18 cellular contexts compared by ENCODE assay signal in genomic region chr5:135883441-135883840, GRCh38. TPM values are rescaled to one million over a fixed set of nuclear protein-coding genes. Genes with fewer than 3 reads are reported as not detected.
DNase-seq lines count a peak whose midpoint lies in the region; ATAC-seq, FAIRE-seq and TF ChIP-seq lines count a peak whose summit lies in the region.
"Had no signal": no experiment of that assay in that cellular context is flagged by ENCODE, and none has a peak within 500 bp of the region (broad histone marks: within the 10 kb centered on the region; RNA-seq: fewer than 3 reads in every experiment).

No MANE protein-coding gene starts in this region.

- POLR2A ChIA-PET in HepG2 (lab: Yijun Ruan, JAX) (no interaction called here), PC-9 (lab: Charles Lee; ENCODE audit: unreplicated experiment) (no interaction called here), RWPE1 (lab: Yijun Ruan, JAX; ENCODE audit: low non-redundant PET) (no interaction called here)

- H3K4me2 ChIP-seq in HepG2 (ENCODE audit: low read depth, low read length) (no peak overlapping the region), PC-9 (no peak overlapping the region)
- H3K4me2 ChIP-seq: BLaER1 had no signal

- H3K27me3 ChIP-seq in HepG2 (ENCODE audit: control insufficient read depth in 1 of 2, insufficient read depth in 2 of 2, low read length in 2 of 2) (0 out of 5 replicates have a peak, but pooled peaks cover 0 to 2% of the 10 kb centered on the region in 2 experiments), right lobe of liver (no peaks in the 10 kb centered on the region), PC-9 (ENCODE audit: insufficient read depth, low read depth) (peaks cover 20% of the 10 kb centered on the region)
- H3K27me3 ChIP-seq: BLaER1, pancreas had no signal

- H3F3A ChIP-seq in PC-9 (ENCODE audit: insufficient read depth, low read depth), result no peaks in the 10 kb centered on the region

- H3K27ac ChIP-seq in HepG2 (ENCODE audit: extremely low read length, insufficient read depth, low read length) (no peak overlapping the region), right lobe of liver (no peak overlapping the region), PC-9 (no peak overlapping the region), RWPE1 (no peak overlapping the region)
- H3K27ac ChIP-seq: BLaER1, pancreas had no signal

- in situ Hi-C loops in HepG2 (cut with HindIII; ENCODE audit: extremely low pct_ligation_motif_present, low pct_unique_long_range_greater_than_20kb), result no loop called here
- in situ Hi-C loops in KBM-7 (cut with MboI; ENCODE audit: low pct_unique_long_range_greater_than_20kb, low sequenced_read_pairs), result loop anchor here (10.0 to 25.0 kb wide), 2 partner anchors 191 to 329 kb away; no protein-coding TSS in a partner anchor

- BruUV-seq in HepG2 (replicated peaks; lab: Mats Ljungman, UMichigan), result no TSS peak
- BruUV-seq in PC-9 (replicated peaks; lab: Mats Ljungman, UMichigan), result no TSS peak

- DNase-seq in HepG2 (ENCODE audit: low spot score) (no peak), right lobe of liver (no peak), KBM-7 (peak; percentile 7), cardiac fibroblast (ENCODE audit: low read depth in 2 of 2) (no peak), PC-9 (no peak), RWPE1 (ENCODE audit: low spot score) (no peak)
- DNase-seq in stimulated activated naive CD8-positive, alpha-beta T cell treated with anti-CD3 and anti-CD28 coated beads, Interleukin-15, Interleukin-2, amounts not matched to agents 100 U/mL and 50 U/mL, for 24 hours, result peak; percentile 12
- DNase-seq: amniotic stem cell, hippocampal formation, NCI-H2171, pancreas had no signal

- CTCF ChIA-PET in HepG2 (lab: Yijun Ruan, JAX; ENCODE audit: low intra/inter-chr PET ratio, low total read pairs), result interaction anchor here (0.9 kb wide), 1 partner anchor 329 kb away, joined by 3 read pairs; no protein-coding TSS in a partner anchor
- CTCF ChIA-PET in PC-9 (lab: Charles Lee), result interaction anchor here (0.7 kb wide), 1 partner anchor 306 kb away, joined by 3 read pairs; no protein-coding TSS in a partner anchor
- CTCF ChIA-PET in RWPE1 (lab: Yijun Ruan, JAX), result interaction anchor here (0.7 to 1.4 kb wide), 2 partner anchors 329 to 459 kb away, joined by 4 to 5 read pairs; no protein-coding TSS in a partner anchor

- 0 out of 3 replicates have a peak, but pooled peaks have one; percentile 11 for ATAC-seq in HepG2
- no peak for ATAC-seq in right lobe of liver
- ATAC-seq in stimulated activated naive CD8-positive, alpha-beta T cell treated with anti-CD3 and anti-CD28 coated beads, Interleukin-15, Interleukin-2, amounts not matched to agents 100 U/mL and 50 U/mL, for 24 hours, result no peak
- no peak for ATAC-seq in GM19455 (IDR thresholded peaks at IDR 0.05; ENCODE audit: unreplicated experiment)
- ATAC-seq: pancreas; Right ventricle myocardium inferior; stimulated activated memory B cell treated with anti-CD40 and anti-IgM and Interleukin-4, amounts not matched to agents 10 μg/mL and 1 μg/mL and 100 μg/mL, for 72 hours had no signal

- H3K79me2 ChIP-seq in HepG2 (ENCODE audit: insufficient read depth, low read length), result no peaks in the 10 kb centered on the region
- H3K79me2 ChIP-seq in PC-9 (ENCODE audit: low read depth), result no peaks in the 10 kb centered on the region

- FAIRE-seq in HepG2 (lab: Jason Lieb, UNC), result no peak
- FAIRE-seq: H54, pancreas, TTC549 had no signal

- TF ChIP-seq RAD21 in HepG2 (CRISPR knock-in tag; IDR thresholded peaks at IDR 0.05), result no peak

- no peaks in the 10 kb centered on the region for H4K20me1 ChIP-seq in HepG2 (ENCODE audit: insufficient read depth, low read length)
- no peaks in the 10 kb centered on the region for H4K20me1 ChIP-seq in PC-9 (ENCODE audit: insufficient read depth)
- H4K20me1 ChIP-seq: BLaER1 had no signal

- H3K4me3 ChIP-seq in HepG2 (replicated peaks in 1 of 3; ENCODE audit: insufficient read depth in 1 of 3, low read depth in 2 of 3, low read length in 3 of 3), result no peak overlapping the region
- H3K4me3 ChIP-seq in right lobe of liver, result no peak overlapping the region
- no peak overlapping the region for H3K4me3 ChIP-seq in cardiac fibroblast (replicated peaks in 1 of 2; ENCODE audit: low read depth in 2 of 2, low read length in 2 of 2)
- no peak overlapping the region for H3K4me3 ChIP-seq in PC-9
- H3K4me3 ChIP-seq: BLaER1, pancreas had no signal

- 17% methylated on average over 4 of the region's 4 CpGs for WGBS in HepG2 (ENCODE audit: low lambda C conversion rate)
- 53% methylated on average over 3 of the region's 4 CpGs for WGBS in right lobe of liver (ENCODE audit: insufficient coverage, low coverage, low lambda C conversion rate, missing lambda C conversion rate)

- intact Hi-C loops in HepG2 (cut with micrococcal nuclease; ENCODE audit: unreplicated experiment), result loop anchor here (5.0 kb wide), 1 partner anchor 51 kb away; the partner anchor contains the start of gene SLC25A48
- intact Hi-C loops in right lobe of liver (cut with DNase I), result loop anchor here (5.0 to 10.0 kb wide), 2 partner anchors 329 to 331 kb away; no protein-coding TSS in a partner anchor
- intact Hi-C loops in PC-9 (cut with micrococcal nuclease; ENCODE audit: unreplicated experiment), result no loop called here

- H3K9me3 ChIP-seq in HepG2 (ENCODE audit: low read length) (no peaks in the 10 kb centered on the region), right lobe of liver (no peaks in the 10 kb centered on the region), PC-9 (ENCODE audit: insufficient read depth, low read depth) (no peaks in the 10 kb centered on the region)
- H3K9me3 ChIP-seq: BLaER1, pancreas had no signal

- TF ChIP-seq CTCF in HepG2 (CRISPR knock-in tag; IDR thresholded peaks at IDR 0.05) (peak; percentile 49), right lobe of liver (IDR thresholded peaks at IDR 0.05) (no peak), cardiac fibroblast (IDR thresholded peaks at IDR 0.05; ENCODE audit: low read depth, low read length) (peak; percentile 20), PC-9 (conservative IDR thresholded peaks at IDR 0.05) (no peak), RWPE1 (conservative IDR thresholded peaks at IDR 0.05; ENCODE audit: low read depth) (no peak)

- H3K9ac ChIP-seq in HepG2 (ENCODE audit: insufficient read depth, low read depth, low read length), result no peak overlapping the region
- H3K9ac ChIP-seq: BLaER1 had no signal

- H3K36me3 ChIP-seq in HepG2 (replicated peaks in 1 of 2; ENCODE audit: control insufficient read depth in 1 of 2, insufficient read depth in 2 of 2, low read length in 2 of 2) (no peaks in the 10 kb centered on the region), right lobe of liver (no peaks in the 10 kb centered on the region), PC-9 (ENCODE audit: low read depth) (no peaks in the 10 kb centered on the region)
- H3K36me3 ChIP-seq: BLaER1, pancreas had no signal

- TF ChIP-seq POLR2A in HepG2 (IDR thresholded peaks at IDR 0.05; ENCODE audit: insufficient read depth in 1 of 2, low read depth in 2 of 2, low read length in 2 of 2) (no peak), right lobe of liver (IDR thresholded peaks at IDR 0.05) (no peak)

- no peaks in the 10 kb centered on the region for H3K9me2 ChIP-seq in PC-9 (ENCODE audit: insufficient read depth)

- H3K4me1 ChIP-seq in HepG2 (ENCODE audit: insufficient read depth, low read length), result peaks cover 14% of the 10 kb centered on the region
- H3K4me1 ChIP-seq in right lobe of liver, result no peaks in the 10 kb centered on the region
- peaks cover 19% of the 10 kb centered on the region for H3K4me1 ChIP-seq in PC-9 (replicated peaks; ENCODE audit: insufficient read depth)
- H3K4me1 ChIP-seq: pancreas had no signal

- H2AFZ ChIP-seq in HepG2 (ENCODE audit: low read length) (no peak overlapping the region), PC-9 (no peak overlapping the region)

- TF ChIP-seq EP300 in HepG2 (IDR thresholded peaks at IDR 0.05; ENCODE audit: low read depth in 2 of 2, low read length in 2 of 2), result no peak
- no peak for TF ChIP-seq EP300 in HepG2 (CRISPR knock-in tag; IDR thresholded peaks at IDR 0.05; ENCODE audit: borderline replicate concordance)

RNA-seq across cellular contexts. Expression of gene IL9, which starts 12.2 kb away (rescaled TPM):
- total RNA-seq in HepG2 (2016; rRNA removed; fragmentation: Illumina TruSeq; extraction: Trizol), result not detected in 2 replicates
- total RNA-seq in HepG2 (2016; cell fraction: cytosol; rRNA removed; fragmentation: Illumina TruSeq; extraction: Trizol; ENCODE audit: low read depth), result not detected in 2 replicates
- total RNA-seq in HepG2 (2016; cell fraction: insoluble cytoplasmic fraction; rRNA removed; fragmentation: Illumina TruSeq; extraction: Trizol), result not detected in 2 replicates
- total RNA-seq in HepG2 (2016; cell fraction: membrane; rRNA removed; fragmentation: Illumina TruSeq; extraction: Trizol), result not detected in 2 replicates
- total RNA-seq in HepG2 (2016; cell fraction: nucleus; rRNA removed; fragmentation: Illumina TruSeq; extraction: Trizol), result not detected in 2 replicates
- not detected in 2 replicates for polyA plus RNA-seq in HepG2 (2011; rRNA removed)
- polyA plus RNA-seq in HepG2 (2011; cell fraction: cytosol; rRNA removed), result not detected in 2 replicates
- polyA plus RNA-seq in HepG2 (2011; cell fraction: nucleus; rRNA removed), result not detected in 2 replicates
- not detected in 2 replicates for polyA plus RNA-seq in HepG2 (2012)
- not detected in 2 replicates for polyA plus RNA-seq in HepG2 (2016; cell fraction: cytosol; fragmentation: Illumina TruSeq; extraction: Trizol; ENCODE audit: low read depth)
- not detected in 2 replicates for polyA plus RNA-seq in HepG2 (2016; cell fraction: insoluble cytoplasmic fraction; fragmentation: Illumina TruSeq; extraction: Trizol; ENCODE audit: low read depth)
- polyA plus RNA-seq in HepG2 (2016; cell fraction: membrane; fragmentation: Illumina TruSeq; extraction: Trizol; ENCODE audit: low read depth), result not detected in 2 replicates
- polyA plus RNA-seq in HepG2 (2016; cell fraction: nucleus; fragmentation: Illumina TruSeq; extraction: Trizol; ENCODE audit: insufficient read depth, low read depth), result not detected in 2 replicates
- not detected in 2 replicates for polyA minus RNA-seq in HepG2 (2011; rRNA and poly(A)+ RNA removed; ENCODE audit: low replicate concordance)
- not detected in 2 replicates for polyA minus RNA-seq in HepG2 (2011; cell fraction: cytosol; rRNA and poly(A)+ RNA removed)
- not detected in 2 replicates for polyA minus RNA-seq in HepG2 (2011; cell fraction: nucleus; rRNA and poly(A)+ RNA removed)
- not detected for total RNA-seq in right lobe of liver
- not detected in 2 replicates for total RNA-seq in PC-9 (2021)
- total RNA-seq: mesenteric fat pad, pancreas, Right ventricle myocardium inferior had no signal
- polyA plus RNA-seq: pancreas had no signal

RNA-seq across cellular contexts. Expression of gene SLC25A48, which starts 49.0 kb away (rescaled TPM):
- total RNA-seq in HepG2 (2016; rRNA removed; fragmentation: Illumina TruSeq; extraction: Trizol), result 4.0 and 4.5 TPM in 2 replicates
- 4.8 and 5.1 TPM in 2 replicates for total RNA-seq in HepG2 (2016; cell fraction: cytosol; rRNA removed; fragmentation: Illumina TruSeq; extraction: Trizol; ENCODE audit: low read depth)
- total RNA-seq in HepG2 (2016; cell fraction: insoluble cytoplasmic fraction; rRNA removed; fragmentation: Illumina TruSeq; extraction: Trizol), result 3.2 and 3.4 TPM in 2 replicates
- 4.2 and 8.0 TPM in 2 replicates for total RNA-seq in HepG2 (2016; cell fraction: membrane; rRNA removed; fragmentation: Illumina TruSeq; extraction: Trizol)
- 3.0 and 5.5 TPM in 2 replicates for total RNA-seq in HepG2 (2016; cell fraction: nucleus; rRNA removed; fragmentation: Illumina TruSeq; extraction: Trizol)
- 0.17 and 1.0 TPM in 2 replicates for polyA plus RNA-seq in HepG2 (2011; rRNA removed)
- 0.38 and 0.40 TPM in 2 replicates for polyA plus RNA-seq in HepG2 (2011; cell fraction: cytosol; rRNA removed)
- 0.61 and 0.68 TPM in 2 replicates for polyA plus RNA-seq in HepG2 (2011; cell fraction: nucleus; rRNA removed)
- polyA plus RNA-seq in HepG2 (2012), result 0.24 TPM in 1 of 2 replicates, not detected in the other
- polyA plus RNA-seq in HepG2 (2016; cell fraction: cytosol; fragmentation: Illumina TruSeq; extraction: Trizol; ENCODE audit: low read depth), result 5.0 and 6.4 TPM in 2 replicates
- polyA plus RNA-seq in HepG2 (2016; cell fraction: insoluble cytoplasmic fraction; fragmentation: Illumina TruSeq; extraction: Trizol; ENCODE audit: low read depth), result 1.7 and 3.6 TPM in 2 replicates
- 4.6 and 5.5 TPM in 2 replicates for polyA plus RNA-seq in HepG2 (2016; cell fraction: membrane; fragmentation: Illumina TruSeq; extraction: Trizol; ENCODE audit: low read depth)
- 5.6 and 5.9 TPM in 2 replicates for polyA plus RNA-seq in HepG2 (2016; cell fraction: nucleus; fragmentation: Illumina TruSeq; extraction: Trizol; ENCODE audit: insufficient read depth, low read depth)
- polyA minus RNA-seq in HepG2 (2011; rRNA and poly(A)+ RNA removed; ENCODE audit: low replicate concordance), result 0.50 TPM in 1 of 2 replicates, not detected in the other
- polyA minus RNA-seq in HepG2 (2011; cell fraction: cytosol; rRNA and poly(A)+ RNA removed), result not detected in 2 replicates
- polyA minus RNA-seq in HepG2 (2011; cell fraction: nucleus; rRNA and poly(A)+ RNA removed), result 0.26 and 0.62 TPM in 2 replicates
- 1 to 10 TPM in 1 of 6 experiments, under 1 TPM in 4, not detected in 1; 0.39 to 5.3 (median 0.80) TPM for total RNA-seq in right lobe of liver
- not detected in 2 replicates for total RNA-seq in PC-9 (2021)
- total RNA-seq: mesenteric fat pad, Right ventricle myocardium inferior had no signal

Comparison
In these comparisons a context has a peak if more than half of its experiments do, and no peak if none do; other contexts are left out.
1. CTCF ChIP-seq: peak in HepG2 (single experiment) and cardiac fibroblast (single experiment); none in right lobe of liver (0 of 4), PC-9 (single experiment) and RWPE1 (single experiment).
2. DNase-seq: peak in KBM-7 (single experiment) and stimulated activated naive CD8-positive, alpha-beta T cell treated with anti-CD3 and anti-CD28 coated beads, Interleukin-15, Interleukin-2, amounts not matched to agents 100 U/mL and 50 U/mL, for 24 hours (single experiment); none in HepG2 (single experiment), right lobe of liver (0 of 3), cardiac fibroblast (0 of 2), PC-9 (0 of 2) and RWPE1 (single experiment).